Comparison of ENCODE assay signal across 14 cellular contexts in genomic region chr10:30467939-30468338, GRCh38. TPM values are rescaled to one million over a fixed set of nuclear protein-coding genes. Genes with fewer than 3 reads are reported as not detected.
DNase-seq lines count a peak whose midpoint lies in the region; ATAC-seq, FAIRE-seq and TF ChIP-seq lines count a peak whose summit lies in the region.
"Had no signal": no experiment of that assay in that cellular context is flagged by ENCODE, and none has a peak within 500 bp of the region (broad histone marks: within the 10 kb centered on the region; RNA-seq: fewer than 3 reads in every experiment).

No MANE protein-coding gene starts in this region.

- H3K79me2 ChIP-seq in mammary epithelial cell (ENCODE audit: insufficient read depth, low read length), result no peaks in the 10 kb centered on the region

- H3K27me3 Mint-ChIP-seq in naive B cell, result no peaks in the 10 kb centered on the region
- H3K27me3 Mint-ChIP-seq: activated naive CD4-positive, alpha-beta T cell treated with anti-CD3 and anti-CD28 coated beads, Interleukin-2, amount 50 U/mL, for 24 hours had no signal

- no peak overlapping the region for H3K4me3 ChIP-seq in mammary epithelial cell (replicated peaks in 1 of 3; ENCODE audit: insufficient read depth in 1 of 3, low read depth in 2 of 3, low read length in 3 of 3)
- H3K4me3 ChIP-seq: upper lobe of left lung had no signal

- H3K4me1 Mint-ChIP-seq in naive B cell, result peaks cover 32 to 72% (median 52%) of the 10 kb centered on the region in 3 donors

- H3K9me3 ChIP-seq in mammary epithelial cell (replicated peaks; ENCODE audit: insufficient read depth, low read length), result no peaks in the 10 kb centered on the region
- H3K9me3 ChIP-seq: upper lobe of left lung had no signal

- peak; percentile 71 for ATAC-seq in GM18505 (IDR thresholded peaks at IDR 0.05; ENCODE audit: unreplicated experiment)
- peak; percentile 76 for ATAC-seq in GM21825 (IDR thresholded peaks at IDR 0.05; ENCODE audit: unreplicated experiment)
- ATAC-seq in naive B cell (ENCODE audit: low read depth in 2 of 2), result peak; percentile 99 to 100
- ATAC-seq in HG03045 (IDR thresholded peaks at IDR 0.05; ENCODE audit: unreplicated experiment), result no peak

- in situ Hi-C loops in mammary epithelial cell (cut with MboI; ENCODE audit: low sequenced_read_pairs in 2 of 2), result no loop called here

- H2AFZ ChIP-seq in mammary epithelial cell (ENCODE audit: low read depth, low read length), result no peak overlapping the region

- peak; percentile 86 for DNase-seq in NOMO-1 treated with DMSO at 0.1 percent for 48 hours (lab: John Stamatoyannopoulos, UW; ENCODE audit: unreplicated experiment)
- peak; percentile 58 for DNase-seq in naive B cell
- DNase-seq in activated CD4-positive, CD25-positive, alpha-beta regulatory T cell (lab: John Stamatoyannopoulos, UW), result no peak
- no peak for DNase-seq in H54 (ENCODE audit: insufficient read length, low spot score)
- no peak for DNase-seq in mammary epithelial cell
- DNase-seq: effector CD4-positive, alpha-beta T cell; NCI-H82; nucleus accumbens; upper lobe of left lung had no signal

- intact Hi-C loops in mammary epithelial cell (cut with micrococcal nuclease), result no loop called here

- dilution Hi-C loops in mammary epithelial cell (cut with HindIII; ENCODE audit: low sequenced_read_pairs), result loop anchor here (5.0 kb wide), 1 partner anchor 36 kb away; the partner anchor contains the start of gene MAP3K8

- 44% methylated on average over 3 of the region's 3 CpGs for WGBS in mammary epithelial cell (ENCODE audit: low coverage, missing lambda C conversion rate)

- H3K9me3 Mint-ChIP-seq in naive B cell, result peaks cover 0 to 1% (median 0%) of the 10 kb centered on the region in 7 donors
- H3K9me3 Mint-ChIP-seq: activated naive CD4-positive, alpha-beta T cell treated with anti-CD3 and anti-CD28 coated beads, Interleukin-2, amount 50 U/mL, for 24 hours had no signal

- no peaks in the 10 kb centered on the region for H3K4me1 ChIP-seq in mammary epithelial cell (ENCODE audit: insufficient read depth, low read length)

- no peaks in the 10 kb centered on the region for H3K36me3 Mint-ChIP-seq in naive B cell
- H3K36me3 Mint-ChIP-seq: activated naive CD4-positive, alpha-beta T cell treated with anti-CD3 and anti-CD28 coated beads, Interleukin-2, amount 50 U/mL, for 24 hours had no signal

- H3K4me2 ChIP-seq in mammary epithelial cell (ENCODE audit: insufficient read depth, low read depth, low read length), result no peak overlapping the region

- peak overlapping the region; percentile 63 to 87 (median 74) for H3K27ac Mint-ChIP-seq in naive B cell
- H3K27ac Mint-ChIP-seq: activated naive CD4-positive, alpha-beta T cell treated with anti-CD3 and anti-CD28 coated beads, Interleukin-2, amount 50 U/mL, for 24 hours had no signal

- BruUV-seq in mammary epithelial cell (replicated peaks; lab: Mats Ljungman, UMichigan), result no TSS peak

- no peak for FAIRE-seq in H54 (lab: Jason Lieb, UNC)
- FAIRE-seq: TTC549 had no signal

- TF ChIP-seq CTCF in mammary epithelial cell (conservative IDR thresholded peaks at IDR 0.05 in 1 of 2, IDR thresholded peaks at IDR 0.05 in 1 of 2; ENCODE audit: extremely low read depth in 1 of 2, insufficient read depth in 1 of 2, low read depth in 1 of 2, low read length in 2 of 2), result no peak

- H3K9ac ChIP-seq in mammary epithelial cell (ENCODE audit: insufficient read depth, low read length), result no peak overlapping the region

- peak overlapping the region; percentile 4 to 85 (median 71) for H3K4me3 Mint-ChIP-seq in naive B cell
- H3K4me3 Mint-ChIP-seq: activated naive CD4-positive, alpha-beta T cell treated with anti-CD3 and anti-CD28 coated beads, Interleukin-2, amount 50 U/mL, for 24 hours had no signal

- H3K27ac ChIP-seq in mammary epithelial cell (ENCODE audit: insufficient read depth, low read depth, low read length), result no peak overlapping the region

- H4K20me1 ChIP-seq in mammary epithelial cell (ENCODE audit: insufficient read depth, low read length), result no peaks in the 10 kb centered on the region

- H3K36me3 ChIP-seq in mammary epithelial cell (ENCODE audit: insufficient read depth, low read length), result no peaks in the 10 kb centered on the region
- H3K36me3 ChIP-seq: upper lobe of left lung had no signal

- no peak for TF ChIP-seq POLR2A in GM18505 (IDR thresholded peaks at IDR 0.05; ENCODE audit: borderline replicate concordance, extremely low read depth, insufficient read depth, insufficient read length)
- no peak for TF ChIP-seq POLR2A in H54 (IDR thresholded peaks at IDR 0.05; ENCODE audit: low read depth, low read length)

- CTCF ChIA-PET in mammary epithelial cell (lab: Charles Lee; ENCODE audit: low non-redundant PET), result no interaction called here

- H3K27me3 ChIP-seq in mammary epithelial cell (ENCODE audit: insufficient read depth, low read length), result no peaks in the 10 kb centered on the region
- H3K27me3 ChIP-seq: upper lobe of left lung had no signal

RNA-seq across cellular contexts. Expression of gene MAP3K8, which starts 34.0 kb away (rescaled TPM):
- polyA plus RNA-seq in naive B cell (ENCODE audit: low read depth in 6 of 6) (100 to 1,000 TPM in 2 of 6 donors, 10 to 100 TPM in 4; 75.2 to 122 (median 90.8) TPM), mammary epithelial cell (0.90 TPM)
- total RNA-seq in mammary epithelial cell, result 1 to 10 TPM; 1.2 to 3.8 TPM
- not detected for polyA minus RNA-seq in mammary epithelial cell

Comparison
In these comparisons a context has a peak if more than half of its experiments do, and no peak if none do; other contexts are left out.
1. DNase-seq: peak in NOMO-1 treated with DMSO at 0.1 percent for 48 hours (single experiment) and naive B cell (single experiment); none in activated CD4-positive, CD25-positive, alpha-beta regulatory T cell (0 of 4), H54 (single experiment) and mammary epithelial cell (single experiment).
2. RNA of gene MAP3K8, which starts 34.0 kb away (polyA plus RNA-seq): 75.2 to 122 TPM in naive B cell; 0.90 TPM in mammary epithelial cell (single experiment); every median in the first group is over 10 times any median in the second.